In genomic region chr14:33940561-33941011, GRCh38 we compare ENCODE assay signal across 27 cellular contexts. TPM values are rescaled to one million over a fixed set of nuclear protein-coding genes. Genes with fewer than 3 reads are reported as not detected.
DNase-seq lines count a peak whose midpoint lies in the region; ATAC-seq and TF ChIP-seq lines count a peak whose summit lies in the region.
"Had no signal": no experiment of that assay in that cellular context is flagged by ENCODE, and none has a peak within 500 bp of the region (broad histone marks: within the 10 kb centered on the region; RNA-seq: fewer than 3 reads in every experiment).

No MANE protein-coding gene starts in this region.

- H3K27ac Mint-ChIP-seq in naive thymus-derived CD8-positive, alpha-beta T cell: no peak overlapping the region
- H3K27ac Mint-ChIP-seq: activated naive CD4-positive, alpha-beta T cell treated with anti-CD3 and anti-CD28 coated beads, Interleukin-2, amount 50 U/mL, for 24 hours; activated T-helper 17 cell treated with anti-CD3 and anti-CD28 coated beads, Interleukin-2, amount 50 U/mL, for 72 hours; B cell; natural killer cell; stimulated activated naive CD8-positive, alpha-beta T cell treated with anti-CD3 and anti-CD28 coated beads, Interleukin-15, amount 100 ng/mL, for 72 hours had no signal

- H3K9ac ChIP-seq in muscle layer of colon (ENCODE audit: low read length): no peak overlapping the region

- TF ChIP-seq POLR2A in GM18505 (IDR thresholded peaks at IDR 0.05; ENCODE audit: borderline replicate concordance, extremely low read depth, insufficient read depth, insufficient read length): no peak

- intact Hi-C loops in heart right ventricle (cut with DNase I) (loop anchor here in 5 of 10 donors (10.0 kb wide), 6 partner anchors 86 to 284 kb away; no protein-coding TSS in a partner anchor), left ventricle myocardium superior (cut with micrococcal nuclease) (no loop called here)

- DNase-seq in heart right ventricle (no peak), left ventricle myocardium superior (no peak), caudate nucleus (lab: John Stamatoyannopoulos, UW) (peak in 17 of 61 donors; percentile 9 to 51 (median 24)), NCI-H446 treated with DMSO at 0.1 percent for 48 hours (lab: John Stamatoyannopoulos, UW) (no peak)
- DNase-seq in naive thymus-derived CD8-positive, alpha-beta T cell: no peak
- DNase-seq: activated CD4-positive, alpha-beta T cell treated with anti-CD3 and anti-CD28 coated beads, Interleukin-2, amount 50 U/mL, for 4 hours; activated CD4-positive, CD25-positive, alpha-beta regulatory T cell; activated CD8-positive, alpha-beta memory T cell treated with anti-CD3 and anti-CD28 coated beads, Interleukin-2, amount 50 U/mL, for 48 hours; central memory CD4-positive, alpha-beta T cell; GDM1; GOT3; natural killer cell; NCI-H1694; NCI-H2171 treated with DMSO at 0.1 percent for 48 hours; NCI-H69; pancreas; stimulated activated naive CD8-positive, alpha-beta T cell treated with anti-CD3 and anti-CD28 coated beads, Interleukin-15, amount 100 ng/mL, for 72 hours had no signal

- H3K4me3 ChIP-seq in heart right ventricle: no peak overlapping the region
- H3K4me3 ChIP-seq in muscle layer of colon (ENCODE audit: low read depth in 1 of 2, low read length in 2 of 2): no peak overlapping the region
- H3K4me3 ChIP-seq: A549, pancreas, SK-N-MC had no signal

- H3K36me3 ChIP-seq in heart right ventricle (no peaks in the 10 kb centered on the region), muscle layer of colon (ENCODE audit: insufficient read depth, low read length) (no peaks in the 10 kb centered on the region)
- H3K36me3 ChIP-seq: pancreas had no signal

- ATAC-seq in heart right ventricle: no peak
- no peak for ATAC-seq in left ventricle myocardium superior
- ATAC-seq in GM18505 (IDR thresholded peaks at IDR 0.05; ENCODE audit: unreplicated experiment): no peak
- no peak for ATAC-seq in naive thymus-derived CD8-positive, alpha-beta T cell
- no peak for ATAC-seq in HG02870 (IDR thresholded peaks at IDR 0.05; ENCODE audit: unreplicated experiment)
- ATAC-seq: A549; activated T-helper 17 cell treated with anti-CD3 and anti-CD28 coated beads, Interleukin-2, amount 50 U/mL, for 72 hours; left lobe of liver; natural killer cell; pancreas; sciatic nerve; stimulated activated naive CD8-positive, alpha-beta T cell treated with anti-CD3 and anti-CD28 coated beads, Interleukin-15, amount 100 ng/mL, for 72 hours had no signal

- no peak overlapping the region for H3K4me3 Mint-ChIP-seq in naive thymus-derived CD8-positive, alpha-beta T cell
- H3K4me3 Mint-ChIP-seq: activated naive CD4-positive, alpha-beta T cell treated with anti-CD3 and anti-CD28 coated beads, Interleukin-2, amount 50 U/mL, for 24 hours; activated T-helper 17 cell treated with anti-CD3 and anti-CD28 coated beads, Interleukin-2, amount 50 U/mL, for 72 hours; B cell; natural killer cell; stimulated activated naive CD8-positive, alpha-beta T cell treated with anti-CD3 and anti-CD28 coated beads, Interleukin-15, amount 100 ng/mL, for 72 hours had no signal

- no peaks in the 10 kb centered on the region for H3K4me1 Mint-ChIP-seq in naive thymus-derived CD8-positive, alpha-beta T cell
- H3K4me1 Mint-ChIP-seq: activated naive CD4-positive, alpha-beta T cell treated with anti-CD3 and anti-CD28 coated beads, Interleukin-2, amount 50 U/mL, for 24 hours; B cell; natural killer cell; stimulated activated naive CD8-positive, alpha-beta T cell treated with anti-CD3 and anti-CD28 coated beads, Interleukin-15, amount 100 ng/mL, for 72 hours had no signal

- WGBS in heart right ventricle, 2 donors: 27 to 30% methylated on average over 5 of the region's 5 CpGs

- peak overlapping the region in 7 of 10 donors; percentile 77 to 85 (median 82) for H3K27ac ChIP-seq in heart right ventricle
- peak overlapping the region; percentile 64 for H3K27ac ChIP-seq in caudate nucleus (ENCODE audit: low read depth, low read length)
- H3K27ac ChIP-seq in muscle layer of colon (ENCODE audit: low read depth, low read length): peak overlapping the region; percentile 31
- H3K27ac ChIP-seq: pancreas, SK-N-MC had no signal

- POLR2A ChIA-PET in naive thymus-derived CD8-positive, alpha-beta T cell (lab: Charles Lee): no interaction called here

- no peak for TF ChIP-seq CTCF in heart right ventricle (IDR thresholded peaks at IDR 0.05)

- no peaks in the 10 kb centered on the region for H3K36me3 Mint-ChIP-seq in naive thymus-derived CD8-positive, alpha-beta T cell
- H3K36me3 Mint-ChIP-seq: activated naive CD4-positive, alpha-beta T cell treated with anti-CD3 and anti-CD28 coated beads, Interleukin-2, amount 50 U/mL, for 24 hours; natural killer cell had no signal

- H3K27me3 ChIP-seq in heart right ventricle (no peaks in the 10 kb centered on the region), muscle layer of colon (ENCODE audit: control insufficient read depth in 1 of 2, insufficient read depth in 2 of 2, low read length in 2 of 2) (no peaks in the 10 kb centered on the region)
- H3K27me3 ChIP-seq: pancreas had no signal

- H3K27me3 Mint-ChIP-seq in naive thymus-derived CD8-positive, alpha-beta T cell: peaks cover 0 to 2% (median 0%) of the 10 kb centered on the region in 5 donors
- H3K27me3 Mint-ChIP-seq: activated naive CD4-positive, alpha-beta T cell treated with anti-CD3 and anti-CD28 coated beads, Interleukin-2, amount 50 U/mL, for 24 hours; activated T-helper 17 cell treated with anti-CD3 and anti-CD28 coated beads, Interleukin-2, amount 50 U/mL, for 72 hours; stimulated activated naive CD8-positive, alpha-beta T cell treated with anti-CD3 and anti-CD28 coated beads, Interleukin-15, amount 100 ng/mL, for 72 hours had no signal

- no peaks in the 10 kb centered on the region for H3K9me3 Mint-ChIP-seq in naive thymus-derived CD8-positive, alpha-beta T cell
- H3K9me3 Mint-ChIP-seq: activated naive CD4-positive, alpha-beta T cell treated with anti-CD3 and anti-CD28 coated beads, Interleukin-2, amount 50 U/mL, for 24 hours; activated T-helper 17 cell treated with anti-CD3 and anti-CD28 coated beads, Interleukin-2, amount 50 U/mL, for 72 hours; natural killer cell; stimulated activated naive CD8-positive, alpha-beta T cell treated with anti-CD3 and anti-CD28 coated beads, Interleukin-15, amount 100 ng/mL, for 72 hours had no signal

- H3K4me1 ChIP-seq in heart right ventricle (peaks cover 17 to 97% (median 76%) of the 10 kb centered on the region in 9 donors), muscle layer of colon (ENCODE audit: insufficient read depth, low read length) (peaks cover 47% of the 10 kb centered on the region)

- H3K9me3 ChIP-seq in heart right ventricle (no peaks in the 10 kb centered on the region), muscle layer of colon (ENCODE audit: low read length) (no peaks in the 10 kb centered on the region)
- H3K9me3 ChIP-seq: A549, pancreas had no signal

RNA-seq across cellular contexts. Expression of gene EGLN3, which starts 10.3 kb away (rescaled TPM):
- total RNA-seq in heart right ventricle (100 to 1,000 TPM in 7 of 10 donors, 10 to 100 TPM in 3; 50.8 to 281 (median 169) TPM), left ventricle myocardium superior (133 TPM)
- 100 to 1,000 TPM in 1 of 2 donors, 10 to 100 TPM in 1; 33.7 to 256 TPM for polyA plus RNA-seq in heart right ventricle
- 1 to 10 TPM; 2.5 to 2.6 TPM for total RNA-seq in naive thymus-derived CD8-positive, alpha-beta T cell
- polyA plus RNA-seq in naive thymus-derived CD8-positive, alpha-beta T cell: 1 to 10 TPM in 2 of 3 donors, under 1 TPM in 1; 0.38 to 1.9 (median 1.3) TPM

Comparison
In these comparisons a context has a peak if more than half of its experiments do, and no peak if none do; other contexts are left out.
1. H3K27ac ChIP-seq: peak in every context shown above with its lines; median percentile 82 in heart right ventricle; 64 in caudate nucleus; 31 in muscle layer of colon.
2. RNA of gene EGLN3, which starts 10.3 kb away (total RNA-seq): 50.8 to 281 TPM in heart right ventricle and 133 TPM in left ventricle myocardium superior (single experiment); 2.5 to 2.6 TPM in naive thymus-derived CD8-positive, alpha-beta T cell; every median in the first group is over 10 times any median in the second.